7 cellular contexts compared by ENCODE assay signal in genomic region chrX:63657821-63658220, GRCh38.
A peak's percentile ranks its signal among the peaks of the same experiment; 100 is the strongest.
DNase-seq lines count a peak whose midpoint lies in the region; ATAC-seq and TF ChIP-seq lines count a peak whose summit lies in the region.

No MANE protein-coding gene starts in this region.

- peak overlapping the region; percentile 55 for H3K27ac ChIP-seq in left ventricle myocardium inferior (replicated peaks)

- H3K9me3 ChIP-seq in left ventricle myocardium inferior (replicated peaks), result no peaks in the 10 kb centered on the region

- peaks cover 28% of the 10 kb centered on the region for H3K4me1 ChIP-seq in left ventricle myocardium inferior

- H3K4me3 ChIP-seq in astrocyte of the cerebellum (ENCODE audit: low read depth, low read length) (no peak overlapping the region), left ventricle myocardium inferior (no peak overlapping the region)

- H3K36me3 ChIP-seq in left ventricle myocardium inferior, result peaks cover 8% of the 10 kb centered on the region

- intact Hi-C loops in left ventricle myocardium inferior (cut with micrococcal nuclease), result no loop called here

- ATAC-seq in HG03342 (IDR thresholded peaks at IDR 0.05; ENCODE audit: unreplicated experiment), result no peak

- TF ChIP-seq CTCF in astrocyte of the cerebellum (IDR thresholded peaks at IDR 0.05; ENCODE audit: low read depth, low read length, missing control alignments) (no peak), left ventricle myocardium inferior (IDR thresholded peaks at IDR 0.05; ENCODE audit: borderline replicate concordance) (no peak)

- H3K27me3 ChIP-seq in left ventricle myocardium inferior (ENCODE audit: low read depth), result no peaks in the 10 kb centered on the region

- DNase-seq in HS-27A (ENCODE audit: low read depth), result peak; percentile 59
- DNase-seq in astrocyte of the cerebellum (ENCODE audit: low read depth), result peak; percentile 26
- DNase-seq in left ventricle myocardium inferior, result peak; percentile 45
- peak; percentile 45 for DNase-seq in ureter (ENCODE audit: low spot score)
- no peak for DNase-seq in mesenteric fat pad (ENCODE audit: low spot score)
- no peak for DNase-seq in middle frontal gyrus (ENCODE audit: extremely low spot score, low spot score)

- in situ Hi-C loops in astrocyte of the cerebellum (cut with HindIII; ENCODE audit: low sequenced_read_pairs), result no loop called here

Comparison
In these comparisons a context has a peak if more than half of its experiments do, and no peak if none do; other contexts are left out.
1. DNase-seq: peak in HS-27A (single experiment), astrocyte of the cerebellum (single experiment), left ventricle myocardium inferior (single experiment) and ureter (single experiment); none in mesenteric fat pad (single experiment) and middle frontal gyrus (single experiment).